In genomic region chr3:156680243-156680930, GRCh38 we compare ENCODE assay signal across 10 cellular contexts. TPM values are rescaled to one million over a fixed set of nuclear protein-coding genes. Genes with fewer than 3 reads are reported as not detected.
DNase-seq lines count a peak whose midpoint lies in the region; FAIRE-seq and TF ChIP-seq lines count a peak whose summit lies in the region.
"Had no signal": no experiment of that assay in that cellular context is flagged by ENCODE, and none has a peak within 500 bp of the region (broad histone marks: within the 10 kb centered on the region; RNA-seq: fewer than 3 reads in every experiment).

No MANE protein-coding gene starts in this region.

- H3K4me1 ChIP-seq in A673 (ENCODE audit: insufficient read depth, low read length, poor library complexity, severe bottlenecking): peaks cover 79% of the 10 kb centered on the region
- peaks cover 82% of the 10 kb centered on the region for H3K4me1 ChIP-seq in GM23248 (ENCODE audit: insufficient read depth)
- H3K4me1 ChIP-seq in adipocyte (ENCODE audit: control insufficient read depth, insufficient read depth, low read length): peaks cover 82% of the 10 kb centered on the region
- H3K4me1 ChIP-seq in mesenchymal stem cell (ENCODE audit: control insufficient read depth, insufficient read depth, low read depth, low read length): peaks cover 2% of the 10 kb centered on the region
- peaks cover 49% of the 10 kb centered on the region for H3K4me1 ChIP-seq in HAP-1

- 97 to 100% methylated on average over 2 of the region's 2 CpGs for WGBS in GM23248 (ENCODE audit: low coverage in 1 of 2, low lambda C conversion rate in 2 of 2, missing lambda C conversion rate in 2 of 2), 2 experiments
- no CpG with 5 or more reads among the region's 2 CpGs for WGBS in mesenchymal stem cell

- H3K79me2 ChIP-seq in GM23248 (ENCODE audit: insufficient read depth): peaks cover 100% of the 10 kb centered on the region

- H3K4me2 ChIP-seq in GM23248 (ENCODE audit: unreplicated experiment): peak overlapping the region; percentile 85
- H3K4me2 ChIP-seq in mesenchymal stem cell (ENCODE audit: low read length, poor library complexity, severe bottlenecking): no peak overlapping the region

- H3K36me3 ChIP-seq in A673 (ENCODE audit: insufficient read depth, low read length, poor library complexity, severe bottlenecking): peaks cover 77% of the 10 kb centered on the region
- H3K36me3 ChIP-seq in GM23248 (ENCODE audit: low read depth): peaks cover 67% of the 10 kb centered on the region
- peaks cover 53% of the 10 kb centered on the region for H3K36me3 ChIP-seq in adipocyte (ENCODE audit: control insufficient read depth, insufficient read depth, low read length, severe bottlenecking)
- peaks cover 5 to 33% of the 10 kb centered on the region in 2 experiments for H3K36me3 ChIP-seq in mesenchymal stem cell (ENCODE audit: control insufficient read depth in 1 of 2, insufficient read depth in 2 of 2, low read depth in 1 of 2, low read length in 2 of 2)
- H3K36me3 ChIP-seq in HAP-1 (replicated peaks): peaks cover 10% of the 10 kb centered on the region

- no peak for FAIRE-seq in D721Med (lab: Jason Lieb, UNC)
- FAIRE-seq: colon had no signal

- no peaks in the 10 kb centered on the region for H3K79me1 ChIP-seq in mesenchymal stem cell (replicated peaks; ENCODE audit: low read length, poor library complexity, severe bottlenecking)

- POLR2A ChIA-PET in A673 (lab: Charles Lee; ENCODE audit: low non-redundant PET): no interaction called here

- no peaks in the 10 kb centered on the region for H3K27me3 ChIP-seq in A673 (replicated peaks; ENCODE audit: insufficient read depth, low read depth, low read length, poor library complexity)
- no peaks in the 10 kb centered on the region for H3K27me3 ChIP-seq in GM23248 (replicated peaks; ENCODE audit: insufficient read depth)
- H3K27me3 ChIP-seq in adipocyte (replicated peaks; ENCODE audit: control insufficient read depth, insufficient read depth, low read length): no peaks in the 10 kb centered on the region
- no peaks in the 10 kb centered on the region for H3K27me3 ChIP-seq in mesenchymal stem cell (ENCODE audit: control insufficient read depth in 1 of 2, insufficient read depth in 1 of 2, low read length in 2 of 2)
- no peaks in the 10 kb centered on the region for H3K27me3 ChIP-seq in HAP-1 (ENCODE audit: low read depth)

- peak overlapping the region; percentile 98 for H3K9ac ChIP-seq in GM23248
- no peak overlapping the region for H3K9ac ChIP-seq in adipocyte (ENCODE audit: low read length)
- peak overlapping the region; percentile 81 for H3K9ac ChIP-seq in mesenchymal stem cell (ENCODE audit: low read length)

- H3K4me3 ChIP-seq in A673 (ENCODE audit: low read depth, low read length, poor library complexity, severe bottlenecking): peak overlapping the region; percentile 89
- peak overlapping the region; percentile 99 for H3K4me3 ChIP-seq in GM23248
- peak overlapping the region; percentile 61 for H3K4me3 ChIP-seq in adipocyte (ENCODE audit: low read length)
- H3K4me3 ChIP-seq in mesenchymal stem cell (ENCODE audit: insufficient read depth in 1 of 2, low read depth in 1 of 2, low read length in 2 of 2): peak overlapping the region in 1 of 2 experiments; percentile 2
- no peak overlapping the region for H3K4me3 ChIP-seq in HAP-1

- no peak for TF ChIP-seq CTCF in A673 (conservative IDR thresholded peaks at IDR 0.05; ENCODE audit: low read depth, low read length)
- no peak for TF ChIP-seq CTCF in D721Med (IDR thresholded peaks at IDR 0.05; ENCODE audit: insufficient read depth, missing control alignments)

- H3K9me3 ChIP-seq in A673 (ENCODE audit: low read depth, low read length, poor library complexity, severe bottlenecking) (no peaks in the 10 kb centered on the region), GM23248 (ENCODE audit: low read depth) (no peaks in the 10 kb centered on the region), adipocyte (ENCODE audit: control insufficient read depth, low read length) (no peaks in the 10 kb centered on the region), mesenchymal stem cell (ENCODE audit: control insufficient read depth, low read length) (no peaks in the 10 kb centered on the region), HAP-1 (no peaks in the 10 kb centered on the region)

- CTCF ChIA-PET in A673 (lab: Charles Lee): no interaction called here

- no peak overlapping the region for H4K8ac ChIP-seq in mesenchymal stem cell (ENCODE audit: low read length)

- H2BK120ac ChIP-seq in mesenchymal stem cell (ENCODE audit: low read depth, low read length): no peak overlapping the region

- H3K4ac ChIP-seq in mesenchymal stem cell (ENCODE audit: low read depth in 1 of 2, low read length in 2 of 2): no peak overlapping the region

- BruUV-seq in A673 (replicated peaks; lab: Mats Ljungman, UMichigan): no TSS peak

- H3K9me2 ChIP-seq in GM23248 (ENCODE audit: insufficient read depth): no peaks in the 10 kb centered on the region

- no peak overlapping the region for H3K23ac ChIP-seq in mesenchymal stem cell (ENCODE audit: low read length in 2 of 2)

- no peak overlapping the region for H3K18ac ChIP-seq in mesenchymal stem cell (ENCODE audit: low read depth in 1 of 2, low read length in 2 of 2)

- H4K20me1 ChIP-seq in GM23248 (ENCODE audit: insufficient read depth): peaks cover 36% of the 10 kb centered on the region

- no peak overlapping the region for H3K14ac ChIP-seq in mesenchymal stem cell (ENCODE audit: low read length in 2 of 2)

- H3F3A ChIP-seq in GM23248 (ENCODE audit: insufficient read depth): peaks cover 94% of the 10 kb centered on the region

- DNase-seq in A673 (ENCODE audit: low spot score) (no peak), GM23248 (no peak), adipocyte (ENCODE audit: low read depth) (no peak), mesenchymal stem cell (peak; percentile 78), D721Med (ENCODE audit: insufficient read length, low spot score) (no peak), mucosa of gallbladder (ENCODE audit: low spot score) (no peak), DMS153 (lab: John Stamatoyannopoulos, UW) (no peak), HAP-1 (ENCODE audit: low spot score in 2 of 2) (no peak)
- DNase-seq: activated B cell treated with CpG ODN at 0.5 μM for 24 hours had no signal

- in situ Hi-C loops in GM23248 (cut with MboI): loop anchor here (10.0 kb wide), 1 partner anchor 404 kb away; no protein-coding TSS in a partner anchor
- in situ Hi-C loops in HAP-1 (cut with MboI; ENCODE audit: low sequenced_read_pairs): no loop called here

- intact Hi-C loops in A673 (cut with micrococcal nuclease; ENCODE audit: unreplicated experiment): loop anchor here (5.0 kb wide), 1 partner anchor 457 kb away; no protein-coding TSS in a partner anchor

- H3K27ac ChIP-seq in A673 (ENCODE audit: low read depth, low read length, poor library complexity, severe bottlenecking) (peak overlapping the region; percentile 9), GM23248 (peak overlapping the region; percentile 94), mesenchymal stem cell (ENCODE audit: low read length, poor library complexity, severe bottlenecking) (no peak overlapping the region)

- H2AFZ ChIP-seq in GM23248: no peak overlapping the region
- H2AFZ ChIP-seq in mesenchymal stem cell (ENCODE audit: low read depth, low read length): no peak overlapping the region

- H2BK15ac ChIP-seq in mesenchymal stem cell (ENCODE audit: low read depth, poor library complexity, severe bottlenecking): no peak overlapping the region

- no peak overlapping the region for H4K91ac ChIP-seq in mesenchymal stem cell (ENCODE audit: low read length)

- no peak overlapping the region for H2AK5ac ChIP-seq in mesenchymal stem cell (ENCODE audit: low read length, severe bottlenecking)

- no peak overlapping the region for H2BK5ac ChIP-seq in mesenchymal stem cell (ENCODE audit: low read depth, low read length, poor library complexity, severe bottlenecking)

- no peak overlapping the region for H2BK12ac ChIP-seq in mesenchymal stem cell (ENCODE audit: low read length in 2 of 2)

RNA-seq across cellular contexts. Expression of gene TIPARP, which starts 6.0 kb away (rescaled TPM):
- total RNA-seq in A673 (2021) (116 TPM in 2 replicates), mucosa of gallbladder (28.5 TPM)
- 89.5 and 103 TPM in 2 replicates for total RNA-seq in GM23248 (2014; rRNA removed; shearing (Covaris generic))
- 35.1 and 39.7 TPM in 2 replicates for polyA plus RNA-seq in GM23248 (2016; fragmentation: Nextera tagmentation; extraction: Ambion mirVana)
- polyA plus RNA-seq in mesenchymal stem cell (2013, experiment 1 of 2): 6.3 TPM
- polyA plus RNA-seq in mesenchymal stem cell (2013, experiment 2 of 2): 5.7 TPM
